13 cellular contexts compared by ENCODE assay signal in the genomic region with DNA sequence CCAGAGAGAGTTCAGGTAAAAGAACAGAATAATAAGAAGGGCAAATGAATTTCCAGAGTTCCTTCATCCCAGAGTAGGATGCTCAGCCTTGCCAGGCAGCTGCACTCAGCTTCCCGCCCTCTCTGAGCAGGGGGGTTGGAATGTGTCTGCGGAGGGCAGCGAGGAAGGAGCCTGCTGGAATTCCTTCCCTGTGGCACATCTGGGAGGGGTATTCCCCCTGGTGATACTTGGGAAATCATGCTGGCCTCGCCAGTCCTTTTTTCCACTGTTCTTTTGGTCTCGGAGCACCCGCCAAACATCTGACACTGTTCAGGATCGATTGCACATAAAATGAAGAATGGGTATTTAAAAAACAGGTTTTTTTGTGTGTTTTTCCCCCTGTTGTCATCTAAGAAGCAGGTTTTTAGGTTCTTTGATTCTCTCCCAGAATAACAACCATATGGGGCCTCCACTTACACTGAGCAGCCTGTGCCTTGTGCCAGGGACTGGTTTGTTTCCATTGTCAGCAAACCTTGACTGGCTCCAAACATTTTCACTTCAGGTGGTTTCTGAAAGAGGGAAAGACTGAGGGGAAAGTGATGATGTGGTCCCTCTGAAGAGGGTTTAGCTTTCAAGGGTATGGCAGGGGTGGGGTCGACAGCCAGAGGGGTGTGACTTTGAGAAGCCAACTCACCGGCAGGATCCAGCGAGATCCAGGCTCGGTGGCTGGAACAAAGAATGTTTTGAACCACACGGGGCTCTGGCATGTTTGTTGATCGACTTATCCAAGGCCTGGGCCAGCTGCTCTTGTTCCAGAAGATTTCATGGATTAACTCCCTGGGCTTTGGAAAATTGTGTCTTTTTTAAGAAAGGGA.
DNase-seq lines count a peak whose midpoint lies in the region; ATAC-seq, FAIRE-seq and TF ChIP-seq lines count a peak whose summit lies in the region.
"Had no signal": no experiment of that assay in that cellular context is flagged by ENCODE, and none has a peak within 500 bp of the region (broad histone marks: within the 10 kb centered on the region; RNA-seq: fewer than 3 reads in every experiment).

No MANE protein-coding gene starts in this region.

- peaks cover 38% of the 10 kb centered on the region for H3K4me1 ChIP-seq in hepatocyte (ENCODE audit: insufficient read depth)
- H3K4me1 ChIP-seq in small intestine (ENCODE audit: control insufficient read depth in 2 of 2, insufficient read depth in 1 of 2, low read depth in 1 of 2, low read length in 1 of 2), result no peaks in the 10 kb centered on the region

- no peak overlapping the region for H3K4me3 ChIP-seq in hepatocyte
- H3K4me3 ChIP-seq in small intestine (ENCODE audit: low read depth in 1 of 2, low read length in 2 of 2), result no peak overlapping the region
- H3K4me3 ChIP-seq: spleen had no signal

- no peak for TF ChIP-seq POLR2A in H54 (IDR thresholded peaks at IDR 0.05; ENCODE audit: low read depth, low read length)

- H3K27me3 Mint-ChIP-seq in WTC11 (ENCODE audit: low read depth), result no peaks in the 10 kb centered on the region; the same call in 1 of the 2 replicates

- peak overlapping the region; percentile 63 for H3K4me2 ChIP-seq in hepatocyte

- H3K79me2 ChIP-seq in hepatocyte, result no peaks in the 10 kb centered on the region

- 0 out of 2 replicates have a peak overlapping the region, but pooled peaks have one; percentile 12 for H3K27ac Mint-ChIP-seq in WTC11
- H3K27ac Mint-ChIP-seq: activated T-helper 17 cell treated with anti-CD3 and anti-CD28 coated beads, Interleukin-2, amount 50 U/mL, for 72 hours had no signal

- no peaks in the 10 kb centered on the region for H3K9me3 Mint-ChIP-seq in WTC11
- H3K9me3 Mint-ChIP-seq: activated T-helper 17 cell treated with anti-CD3 and anti-CD28 coated beads, Interleukin-2, amount 50 U/mL, for 72 hours had no signal

- H2AFZ ChIP-seq in hepatocyte, result no peak overlapping the region

- H3K36me3 ChIP-seq in hepatocyte (replicated peaks; ENCODE audit: insufficient read depth, low read depth) (no peaks in the 10 kb centered on the region), small intestine (ENCODE audit: control insufficient read depth in 2 of 2, insufficient read depth in 2 of 2, low read length in 2 of 2) (no peaks in the 10 kb centered on the region)
- H3K36me3 ChIP-seq: spleen had no signal

- no peaks in the 10 kb centered on the region for H4K20me1 ChIP-seq in hepatocyte (ENCODE audit: insufficient read depth, poor library complexity, severe bottlenecking)

- TF ChIP-seq CTCF in WTC11 (IDR thresholded peaks at IDR 0.05), result no peak
- no peak for TF ChIP-seq CTCF in hepatocyte (IDR thresholded peaks at IDR 0.05; ENCODE audit: poor library complexity)

- H3K27me3 ChIP-seq in hepatocyte (no peaks in the 10 kb centered on the region), small intestine (ENCODE audit: control insufficient read depth in 2 of 2, insufficient read depth in 2 of 2, low read length in 2 of 2) (no peaks in the 10 kb centered on the region)
- H3K27me3 ChIP-seq: spleen had no signal

- H3K4me3 Mint-ChIP-seq in WTC11, result no peak overlapping the region
- H3K4me3 Mint-ChIP-seq: activated T-helper 17 cell treated with anti-CD3 and anti-CD28 coated beads, Interleukin-2, amount 50 U/mL, for 72 hours had no signal

- POLR2A ChIA-PET in WTC11 (lab: Charles Lee), result no interaction called here

- no peak for FAIRE-seq in H54 (lab: Jason Lieb, UNC)
- FAIRE-seq in small intestine (lab: Jason Lieb, UNC), result no peak

- peak; percentile 63 for DNase-seq in H54 (ENCODE audit: insufficient read length, low spot score)
- DNase-seq in WTC11 (ENCODE audit: low spot score), result peak; percentile 32
- DNase-seq in hepatocyte (ENCODE audit: low spot score), result peak; percentile 60
- no peak for DNase-seq in small intestine
- no peak for DNase-seq in NCI-H1105 (lab: John Stamatoyannopoulos, UW)
- DNase-seq in NCI-H748 treated with DMSO at 0.1 percent for 48 hours (lab: John Stamatoyannopoulos, UW), result no peak
- DNase-seq: DMS79 treated with DMSO at 0.1 percent for 48 hours; left cardiac atrium; spleen; stimulated activated naive CD8-positive, alpha-beta T cell treated with anti-CD3 and anti-CD28 coated beads, Interleukin-15, Interleukin-2, amounts not matched to agents 100 U/mL and 50 U/mL, for 24 hours had no signal

- no peaks in the 10 kb centered on the region for H3K9me3 ChIP-seq in hepatocyte (ENCODE audit: low read depth)
- H3K9me3 ChIP-seq in small intestine (ENCODE audit: control insufficient read depth, low read depth), result no peaks in the 10 kb centered on the region
- H3K9me3 ChIP-seq: spleen had no signal

- H3K9me2 ChIP-seq in hepatocyte (replicated peaks; ENCODE audit: insufficient read depth), result no peaks in the 10 kb centered on the region

- WGBS in hepatocyte (ENCODE audit: low lambda C conversion rate, missing lambda C conversion rate), result 58% methylated on average over 13 of the region's 13 CpGs
- whole genome bisulfite sequencing in small intestine, 3 donors, result 45 to 65% (median 52%) methylated on average over 13 of the region's 13 CpGs

- H3K27ac ChIP-seq in hepatocyte, result peak overlapping the region; percentile 82
- H3K27ac ChIP-seq in small intestine (ENCODE audit: low read depth in 1 of 2, low read length in 1 of 2), result peak overlapping the region; percentile 56 to 69
- H3K27ac ChIP-seq: spleen had no signal

- no peaks in the 10 kb centered on the region for H3K36me3 Mint-ChIP-seq in WTC11

- H3K4me1 Mint-ChIP-seq in WTC11, result peaks cover 19% of the 10 kb centered on the region
- H3K4me1 Mint-ChIP-seq: activated T-helper 17 cell treated with anti-CD3 and anti-CD28 coated beads, Interleukin-2, amount 50 U/mL, for 72 hours had no signal

- CTCF ChIA-PET in WTC11 (lab: Charles Lee), result interaction anchor here (1.0 kb wide), 1 partner anchor 210 kb away, joined by 3 read pairs; no protein-coding TSS in a partner anchor

- ATAC-seq in WTC11 (peak; percentile 71), GM21447 (IDR thresholded peaks at IDR 0.05; ENCODE audit: unreplicated experiment) (no peak), GM18511 (IDR thresholded peaks at IDR 0.05; ENCODE audit: unreplicated experiment) (no peak)
- ATAC-seq: activated T-helper 17 cell treated with anti-CD3 and anti-CD28 coated beads, Interleukin-2, amount 50 U/mL, for 72 hours; stimulated activated naive CD8-positive, alpha-beta T cell treated with anti-CD3 and anti-CD28 coated beads, Interleukin-15, Interleukin-2, amounts not matched to agents 100 U/mL and 50 U/mL, for 24 hours had no signal

TF ChIP-seq in WTC11, 78 proteins besides CTCF, POLR2A, EP300 and RAD21:
- TF ChIP-seq FOXP1 (CRISPR knock-in tag; IDR thresholded peaks at IDR 0.05; ENCODE audit: borderline replicate concordance), result no peak

Comparison
In these comparisons a context has a peak if more than half of its experiments do, and no peak if none do; other contexts are left out.
1. DNase-seq: peak in H54 (single experiment), WTC11 (single experiment) and hepatocyte (single experiment); none in small intestine (single experiment), NCI-H1105 (single experiment) and NCI-H748 treated with DMSO at 0.1 percent for 48 hours (single experiment).